1 cellular context compared by ENCODE assay signal in the genomic region with DNA sequence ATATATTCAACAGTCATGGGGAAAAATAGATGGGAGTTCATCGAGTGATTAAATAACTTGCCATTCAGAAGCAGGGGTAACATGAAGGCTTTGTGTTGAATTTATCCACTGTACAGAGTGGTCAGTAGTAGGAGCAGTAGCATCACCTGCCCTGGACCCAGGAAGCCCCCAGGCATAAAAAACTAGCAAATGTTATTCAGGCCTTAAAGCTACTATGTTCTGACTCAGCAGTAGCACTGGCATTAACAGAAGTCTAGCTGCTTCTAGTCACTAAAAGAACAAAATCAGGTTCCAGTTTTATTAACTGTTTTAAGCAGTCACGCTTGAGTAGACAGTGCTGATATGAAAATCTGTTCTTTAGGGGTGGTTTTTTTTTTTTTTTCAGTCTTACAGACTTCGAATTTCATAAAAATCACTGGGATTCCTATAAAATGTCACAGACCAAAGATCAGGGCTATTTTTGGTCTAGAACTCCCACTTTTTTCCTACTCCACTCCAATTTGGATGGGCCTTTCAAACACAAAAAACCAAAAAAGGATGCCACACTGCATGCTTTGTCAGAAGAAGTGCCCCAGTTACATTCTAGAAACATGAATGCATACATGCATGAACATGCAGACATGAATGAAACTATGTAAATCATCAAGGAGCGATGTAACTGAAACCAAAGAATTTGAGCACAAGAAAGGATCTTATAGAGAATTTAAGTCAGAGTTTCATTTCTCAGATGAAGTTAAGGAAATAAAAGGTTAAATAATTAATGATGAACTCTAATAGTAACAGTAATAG.
TF ChIP-seq lines count a peak whose summit lies in the region.

No MANE protein-coding gene starts in this region.

TF ChIP-seq in WTC11, 78 proteins besides CTCF, POLR2A, EP300 and RAD21 (continued from another document):
- TF ChIP-seq, protein P1, sequence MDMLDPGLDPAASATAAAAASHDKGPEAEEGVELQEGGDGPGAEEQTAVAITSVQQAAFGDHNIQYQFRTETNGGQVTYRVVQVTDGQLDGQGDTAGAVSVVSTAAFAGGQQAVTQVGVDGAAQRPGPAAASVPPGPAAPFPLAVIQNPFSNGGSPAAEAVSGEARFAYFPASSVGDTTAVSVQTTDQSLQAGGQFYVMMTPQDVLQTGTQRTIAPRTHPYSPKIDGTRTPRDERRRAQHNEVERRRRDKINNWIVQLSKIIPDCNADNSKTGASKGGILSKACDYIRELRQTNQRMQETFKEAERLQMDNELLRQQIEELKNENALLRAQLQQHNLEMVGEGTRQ (CRISPR knock-in tag; IDR thresholded peaks at IDR 0.05), result no peak
- TF ChIP-seq ATF2 (CRISPR knock-in tag; IDR thresholded peaks at IDR 0.05; ENCODE audit: borderline replicate concordance, low read depth), result no peak
- no peak for TF ChIP-seq HMGXB4 (CRISPR knock-in tag; IDR thresholded peaks at IDR 0.05)
- TF ChIP-seq, protein P2, sequence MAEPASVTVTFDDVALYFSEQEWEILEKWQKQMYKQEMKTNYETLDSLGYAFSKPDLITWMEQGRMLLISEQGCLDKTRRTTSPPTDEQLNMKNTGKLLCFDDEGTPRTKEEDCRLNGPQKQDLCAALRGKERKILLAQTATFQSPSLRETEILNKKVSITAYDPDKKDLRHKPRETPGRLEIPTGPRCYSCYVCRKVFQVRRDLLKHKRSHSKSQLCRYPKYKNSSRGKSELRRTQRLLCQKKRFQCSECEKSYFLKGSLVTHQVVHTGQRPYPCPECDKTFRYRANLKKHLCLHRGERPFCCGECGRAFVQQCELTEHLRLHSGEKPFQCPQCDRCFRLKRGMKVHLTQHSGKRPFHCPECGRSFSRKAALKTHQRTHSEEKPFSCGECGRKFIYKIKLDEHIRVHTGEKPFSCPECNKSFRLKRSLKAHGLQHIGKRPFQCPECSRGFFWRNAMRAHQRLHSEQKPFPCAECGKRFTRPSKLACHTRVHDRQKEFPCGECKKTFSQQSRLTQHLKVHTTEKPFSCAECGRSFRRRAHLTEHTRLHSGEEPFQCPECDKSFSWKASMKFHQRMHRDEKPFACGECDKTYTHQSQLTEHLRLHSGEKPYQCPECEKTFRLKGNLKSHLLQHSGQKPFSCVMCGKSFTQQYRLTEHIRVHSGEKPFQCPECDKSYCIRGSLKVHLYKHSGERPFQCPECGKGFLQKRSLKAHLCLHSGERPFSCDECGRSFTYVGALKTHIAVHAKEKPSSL (CRISPR knock-in tag; conservative IDR thresholded peaks at IDR 0.05), result no peak
- TF ChIP-seq ZNF317 (CRISPR knock-in tag; IDR thresholded peaks at IDR 0.05; ENCODE audit: borderline replicate concordance, low read depth), result no peak
- TF ChIP-seq ZNF281 (CRISPR knock-in tag; IDR thresholded peaks at IDR 0.05), result no peak
- no peak for TF ChIP-seq ZNF671 (CRISPR knock-in tag; IDR thresholded peaks at IDR 0.05)
- TF ChIP-seq NR2C2 (CRISPR knock-in tag; IDR thresholded peaks at IDR 0.05), result no peak
